1 cellular context compared by ENCODE assay signal in the genomic region with DNA sequence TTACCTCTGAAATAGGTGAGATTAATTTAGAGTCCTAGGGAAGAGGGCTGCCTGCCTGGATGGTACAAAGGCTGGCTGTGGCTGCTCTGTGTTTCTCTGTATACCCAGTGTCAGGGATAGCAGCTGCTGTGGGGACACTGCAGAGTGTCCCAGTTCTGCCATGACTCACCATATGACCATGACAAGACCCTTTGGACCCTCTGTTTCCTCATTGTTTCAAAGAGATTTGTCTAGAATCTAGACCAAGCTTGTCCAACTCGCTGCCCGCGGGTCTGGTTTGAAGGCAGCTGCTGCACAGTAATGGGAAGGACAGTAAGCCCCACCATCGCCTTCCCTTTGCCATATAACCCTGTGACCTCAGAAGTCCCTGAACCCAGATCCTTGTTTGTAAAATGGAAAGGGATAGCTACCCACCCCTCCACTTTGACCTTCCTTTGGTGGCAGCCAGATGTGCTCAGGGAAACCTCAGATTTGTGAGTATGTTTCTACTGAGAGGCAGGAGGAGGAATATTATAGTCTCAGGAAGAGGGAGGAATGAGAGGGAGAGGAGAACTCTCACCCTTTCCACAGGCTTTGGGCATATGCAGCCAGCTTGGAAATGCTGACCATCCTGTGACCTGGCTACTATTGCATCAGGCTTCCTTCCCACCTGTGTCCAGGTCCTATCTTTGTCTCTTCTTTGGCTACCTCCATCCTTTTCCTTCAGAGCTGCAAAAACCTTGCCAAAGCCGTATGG.
A peak's percentile ranks its signal among the peaks of the same experiment; 100 is the strongest.
TF ChIP-seq lines count a peak whose summit lies in the region.

No MANE protein-coding gene starts in this region.

TF ChIP-seq in HepG2, 621 proteins besides CTCF, POLR2A, EP300 and RAD21 (continued from another document and continues in another):
- TF ChIP-seq, protein P1, sequence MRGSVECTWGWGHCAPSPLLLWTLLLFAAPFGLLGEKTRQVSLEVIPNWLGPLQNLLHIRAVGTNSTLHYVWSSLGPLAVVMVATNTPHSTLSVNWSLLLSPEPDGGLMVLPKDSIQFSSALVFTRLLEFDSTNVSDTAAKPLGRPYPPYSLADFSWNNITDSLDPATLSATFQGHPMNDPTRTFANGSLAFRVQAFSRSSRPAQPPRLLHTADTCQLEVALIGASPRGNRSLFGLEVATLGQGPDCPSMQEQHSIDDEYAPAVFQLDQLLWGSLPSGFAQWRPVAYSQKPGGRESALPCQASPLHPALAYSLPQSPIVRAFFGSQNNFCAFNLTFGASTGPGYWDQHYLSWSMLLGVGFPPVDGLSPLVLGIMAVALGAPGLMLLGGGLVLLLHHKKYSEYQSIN (CRISPR knock-in tag; IDR thresholded peaks at IDR 0.05; ENCODE audit: borderline replicate concordance), result no peak
- TF ChIP-seq PRPF4 (IDR thresholded peaks at IDR 0.05; ENCODE audit: low read depth, low read length, poor library complexity, severe bottlenecking) (no peak), FOSL2 (CRISPR knock-in tag; IDR thresholded peaks at IDR 0.05) (peak; percentile 91), HHEX (CRISPR knock-in tag; IDR thresholded peaks at IDR 0.05) (no peak), HNRNPUL1 (IDR thresholded peaks at IDR 0.05; ENCODE audit: low read depth, low read length) (no peak), ZNF549 (CRISPR knock-in tag; IDR thresholded peaks at IDR 0.05) (no peak), KLF11 (CRISPR knock-in tag; IDR thresholded peaks at IDR 0.05) (no peak), ZNF766 (CRISPR knock-in tag; IDR thresholded peaks at IDR 0.05; ENCODE audit: borderline replicate concordance) (no peak), ZNF263 (CRISPR knock-in tag; IDR thresholded peaks at IDR 0.05) (no peak), ZMYM4 (CRISPR knock-in tag; IDR thresholded peaks at IDR 0.05) (no peak), IRF2 (CRISPR knock-in tag; IDR thresholded peaks at IDR 0.05) (peak; percentile 67; the same call in 1 of the 2 replicates), ZNF644 (CRISPR knock-in tag; IDR thresholded peaks at IDR 0.05; ENCODE audit: low read depth) (peak; percentile 91), MED8 (CRISPR knock-in tag; IDR thresholded peaks at IDR 0.05; ENCODE audit: insufficient replicate concordance) (no peak), THAP11 (CRISPR knock-in tag; IDR thresholded peaks at IDR 0.05) (no peak), ZNF569 (CRISPR knock-in tag; IDR thresholded peaks at IDR 0.05; ENCODE audit: borderline replicate concordance) (no peak), TRIM24 (CRISPR knock-in tag; IDR thresholded peaks at IDR 0.05) (no peak), ZNF572 (CRISPR knock-in tag; IDR thresholded peaks at IDR 0.05) (no peak), WIZ (CRISPR knock-in tag; IDR thresholded peaks at IDR 0.05) (peak; percentile 76; the same call in 1 of the 2 replicates), SOX13 (IDR thresholded peaks at IDR 0.05) (no peak), SOX13 (CRISPR knock-in tag; conservative IDR thresholded peaks at IDR 0.05 in 1 of 2, IDR thresholded peaks at IDR 0.05 in 1 of 2) (peak in 1 of 2 experiments; percentile 59; a peak in 2 of 4 replicates), TBX2 (CRISPR knock-in tag; IDR thresholded peaks at IDR 0.05; ENCODE audit: borderline replicate concordance) (no peak), SKI (IDR thresholded peaks at IDR 0.05; ENCODE audit: partially characterized antibody) (peak; percentile 82), SRSF9 (IDR thresholded peaks at IDR 0.05; ENCODE audit: borderline replicate concordance, insufficient read depth, low read depth, low read length, poor library complexity, severe bottlenecking) (no peak)
- TF ChIP-seq, protein P2, sequence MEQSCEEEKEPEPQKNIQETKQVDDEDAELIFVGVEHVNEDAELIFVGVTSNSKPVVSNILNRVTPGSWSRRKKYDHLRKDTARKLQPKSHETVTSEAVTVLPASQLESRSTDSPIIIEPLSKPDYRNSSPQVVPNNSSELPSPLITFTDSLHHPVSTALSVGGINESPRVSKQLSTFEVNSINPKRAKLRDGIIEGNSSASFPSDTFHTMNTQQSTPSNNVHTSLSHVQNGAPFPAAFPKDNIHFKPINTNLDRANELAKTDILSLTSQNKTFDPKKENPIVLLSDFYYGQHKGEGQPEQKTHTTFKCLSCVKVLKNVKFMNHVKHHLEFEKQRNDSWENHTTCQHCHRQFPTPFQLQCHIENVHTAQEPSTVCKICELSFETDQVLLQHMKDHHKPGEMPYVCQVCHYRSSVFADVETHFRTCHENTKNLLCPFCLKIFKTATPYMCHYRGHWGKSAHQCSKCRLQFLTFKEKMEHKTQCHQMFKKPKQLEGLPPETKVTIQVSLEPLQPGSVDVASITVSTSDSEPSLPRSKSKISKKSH (CRISPR knock-in tag; IDR thresholded peaks at IDR 0.05; ENCODE audit: borderline replicate concordance), result no peak
- TF ChIP-seq, protein P3, sequence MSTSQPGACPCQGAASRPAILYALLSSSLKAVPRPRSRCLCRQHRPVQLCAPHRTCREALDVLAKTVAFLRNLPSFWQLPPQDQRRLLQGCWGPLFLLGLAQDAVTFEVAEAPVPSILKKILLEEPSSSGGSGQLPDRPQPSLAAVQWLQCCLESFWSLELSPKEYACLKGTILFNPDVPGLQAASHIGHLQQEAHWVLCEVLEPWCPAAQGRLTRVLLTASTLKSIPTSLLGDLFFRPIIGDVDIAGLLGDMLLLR (CRISPR knock-in tag; IDR thresholded peaks at IDR 0.05), result no peak
- TF ChIP-seq, protein P4, sequence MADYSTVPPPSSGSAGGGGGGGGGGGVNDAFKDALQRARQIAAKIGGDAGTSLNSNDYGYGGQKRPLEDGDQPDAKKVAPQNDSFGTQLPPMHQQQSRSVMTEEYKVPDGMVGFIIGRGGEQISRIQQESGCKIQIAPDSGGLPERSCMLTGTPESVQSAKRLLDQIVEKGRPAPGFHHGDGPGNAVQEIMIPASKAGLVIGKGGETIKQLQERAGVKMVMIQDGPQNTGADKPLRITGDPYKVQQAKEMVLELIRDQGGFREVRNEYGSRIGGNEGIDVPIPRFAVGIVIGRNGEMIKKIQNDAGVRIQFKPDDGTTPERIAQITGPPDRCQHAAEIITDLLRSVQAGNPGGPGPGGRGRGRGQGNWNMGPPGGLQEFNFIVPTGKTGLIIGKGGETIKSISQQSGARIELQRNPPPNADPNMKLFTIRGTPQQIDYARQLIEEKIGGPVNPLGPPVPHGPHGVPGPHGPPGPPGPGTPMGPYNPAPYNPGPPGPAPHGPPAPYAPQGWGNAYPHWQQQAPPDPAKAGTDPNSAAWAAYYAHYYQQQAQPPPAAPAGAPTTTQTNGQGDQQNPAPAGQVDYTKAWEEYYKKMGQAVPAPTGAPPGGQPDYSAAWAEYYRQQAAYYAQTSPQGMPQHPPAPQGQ (CRISPR knock-in tag; IDR thresholded peaks at IDR 0.05; ENCODE audit: borderline replicate concordance), result no peak
- TF ChIP-seq, protein P5, sequence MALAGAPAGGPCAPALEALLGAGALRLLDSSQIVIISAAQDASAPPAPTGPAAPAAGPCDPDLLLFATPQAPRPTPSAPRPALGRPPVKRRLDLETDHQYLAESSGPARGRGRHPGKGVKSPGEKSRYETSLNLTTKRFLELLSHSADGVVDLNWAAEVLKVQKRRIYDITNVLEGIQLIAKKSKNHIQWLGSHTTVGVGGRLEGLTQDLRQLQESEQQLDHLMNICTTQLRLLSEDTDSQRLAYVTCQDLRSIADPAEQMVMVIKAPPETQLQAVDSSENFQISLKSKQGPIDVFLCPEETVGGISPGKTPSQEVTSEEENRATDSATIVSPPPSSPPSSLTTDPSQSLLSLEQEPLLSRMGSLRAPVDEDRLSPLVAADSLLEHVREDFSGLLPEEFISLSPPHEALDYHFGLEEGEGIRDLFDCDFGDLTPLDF (CRISPR knock-in tag; IDR thresholded peaks at IDR 0.05), result no peak
- TF ChIP-seq, protein P6, sequence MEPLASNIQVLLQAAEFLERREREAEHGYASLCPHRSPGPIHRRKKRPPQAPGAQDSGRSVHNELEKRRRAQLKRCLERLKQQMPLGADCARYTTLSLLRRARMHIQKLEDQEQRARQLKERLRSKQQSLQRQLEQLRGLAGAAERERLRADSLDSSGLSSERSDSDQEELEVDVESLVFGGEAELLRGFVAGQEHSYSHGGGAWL (CRISPR knock-in tag; IDR thresholded peaks at IDR 0.05), result no peak
- TF ChIP-seq, protein P7, sequence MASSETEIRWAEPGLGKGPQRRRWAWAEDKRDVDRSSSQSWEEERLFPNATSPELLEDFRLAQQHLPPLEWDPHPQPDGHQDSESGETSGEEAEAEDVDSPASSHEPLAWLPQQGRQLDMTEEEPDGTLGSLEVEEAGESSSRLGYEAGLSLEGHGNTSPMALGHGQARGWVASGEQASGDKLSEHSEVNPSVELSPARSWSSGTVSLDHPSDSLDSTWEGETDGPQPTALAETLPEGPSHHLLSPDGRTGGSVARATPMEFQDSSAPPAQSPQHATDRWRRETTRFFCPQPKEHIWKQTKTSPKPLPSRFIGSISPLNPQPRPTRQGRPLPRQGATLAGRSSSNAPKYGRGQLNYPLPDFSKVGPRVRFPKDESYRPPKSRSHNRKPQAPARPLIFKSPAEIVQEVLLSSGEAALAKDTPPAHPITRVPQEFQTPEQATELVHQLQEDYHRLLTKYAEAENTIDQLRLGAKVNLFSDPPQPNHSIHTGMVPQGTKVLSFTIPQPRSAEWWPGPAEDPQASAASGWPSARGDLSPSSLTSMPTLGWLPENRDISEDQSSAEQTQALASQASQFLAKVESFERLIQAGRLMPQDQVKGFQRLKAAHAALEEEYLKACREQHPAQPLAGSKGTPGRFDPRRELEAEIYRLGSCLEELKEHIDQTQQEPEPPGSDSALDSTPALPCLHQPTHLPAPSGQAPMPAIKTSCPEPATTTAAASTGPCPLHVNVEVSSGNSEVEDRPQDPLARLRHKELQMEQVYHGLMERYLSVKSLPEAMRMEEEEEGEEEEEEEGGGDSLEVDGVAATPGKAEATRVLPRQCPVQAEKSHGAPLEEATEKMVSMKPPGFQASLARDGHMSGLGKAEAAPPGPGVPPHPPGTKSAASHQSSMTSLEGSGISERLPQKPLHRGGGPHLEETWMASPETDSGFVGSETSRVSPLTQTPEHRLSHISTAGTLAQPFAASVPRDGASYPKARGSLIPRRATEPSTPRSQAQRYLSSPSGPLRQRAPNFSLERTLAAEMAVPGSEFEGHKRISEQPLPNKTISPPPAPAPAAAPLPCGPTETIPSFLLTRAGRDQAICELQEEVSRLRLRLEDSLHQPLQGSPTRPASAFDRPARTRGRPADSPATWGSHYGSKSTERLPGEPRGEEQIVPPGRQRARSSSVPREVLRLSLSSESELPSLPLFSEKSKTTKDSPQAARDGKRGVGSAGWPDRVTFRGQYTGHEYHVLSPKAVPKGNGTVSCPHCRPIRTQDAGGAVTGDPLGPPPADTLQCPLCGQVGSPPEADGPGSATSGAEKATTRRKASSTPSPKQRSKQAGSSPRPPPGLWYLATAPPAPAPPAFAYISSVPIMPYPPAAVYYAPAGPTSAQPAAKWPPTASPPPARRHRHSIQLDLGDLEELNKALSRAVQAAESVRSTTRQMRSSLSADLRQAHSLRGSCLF (CRISPR knock-in tag; IDR thresholded peaks at IDR 0.05; ENCODE audit: borderline replicate concordance), result no peak
- TF ChIP-seq, protein P8, sequence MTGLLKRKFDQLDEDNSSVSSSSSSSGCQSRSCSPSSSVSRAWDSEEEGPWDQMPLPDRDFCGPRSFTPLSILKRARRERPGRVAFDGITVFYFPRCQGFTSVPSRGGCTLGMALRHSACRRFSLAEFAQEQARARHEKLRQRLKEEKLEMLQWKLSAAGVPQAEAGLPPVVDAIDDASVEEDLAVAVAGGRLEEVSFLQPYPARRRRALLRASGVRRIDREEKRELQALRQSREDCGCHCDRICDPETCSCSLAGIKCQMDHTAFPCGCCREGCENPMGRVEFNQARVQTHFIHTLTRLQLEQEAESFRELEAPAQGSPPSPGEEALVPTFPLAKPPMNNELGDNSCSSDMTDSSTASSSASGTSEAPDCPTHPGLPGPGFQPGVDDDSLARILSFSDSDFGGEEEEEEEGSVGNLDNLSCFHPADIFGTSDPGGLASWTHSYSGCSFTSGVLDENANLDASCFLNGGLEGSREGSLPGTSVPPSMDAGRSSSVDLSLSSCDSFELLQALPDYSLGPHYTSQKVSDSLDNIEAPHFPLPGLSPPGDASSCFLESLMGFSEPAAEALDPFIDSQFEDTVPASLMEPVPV (CRISPR knock-in tag; IDR thresholded peaks at IDR 0.05), result no peak
- TF ChIP-seq, protein P9, sequence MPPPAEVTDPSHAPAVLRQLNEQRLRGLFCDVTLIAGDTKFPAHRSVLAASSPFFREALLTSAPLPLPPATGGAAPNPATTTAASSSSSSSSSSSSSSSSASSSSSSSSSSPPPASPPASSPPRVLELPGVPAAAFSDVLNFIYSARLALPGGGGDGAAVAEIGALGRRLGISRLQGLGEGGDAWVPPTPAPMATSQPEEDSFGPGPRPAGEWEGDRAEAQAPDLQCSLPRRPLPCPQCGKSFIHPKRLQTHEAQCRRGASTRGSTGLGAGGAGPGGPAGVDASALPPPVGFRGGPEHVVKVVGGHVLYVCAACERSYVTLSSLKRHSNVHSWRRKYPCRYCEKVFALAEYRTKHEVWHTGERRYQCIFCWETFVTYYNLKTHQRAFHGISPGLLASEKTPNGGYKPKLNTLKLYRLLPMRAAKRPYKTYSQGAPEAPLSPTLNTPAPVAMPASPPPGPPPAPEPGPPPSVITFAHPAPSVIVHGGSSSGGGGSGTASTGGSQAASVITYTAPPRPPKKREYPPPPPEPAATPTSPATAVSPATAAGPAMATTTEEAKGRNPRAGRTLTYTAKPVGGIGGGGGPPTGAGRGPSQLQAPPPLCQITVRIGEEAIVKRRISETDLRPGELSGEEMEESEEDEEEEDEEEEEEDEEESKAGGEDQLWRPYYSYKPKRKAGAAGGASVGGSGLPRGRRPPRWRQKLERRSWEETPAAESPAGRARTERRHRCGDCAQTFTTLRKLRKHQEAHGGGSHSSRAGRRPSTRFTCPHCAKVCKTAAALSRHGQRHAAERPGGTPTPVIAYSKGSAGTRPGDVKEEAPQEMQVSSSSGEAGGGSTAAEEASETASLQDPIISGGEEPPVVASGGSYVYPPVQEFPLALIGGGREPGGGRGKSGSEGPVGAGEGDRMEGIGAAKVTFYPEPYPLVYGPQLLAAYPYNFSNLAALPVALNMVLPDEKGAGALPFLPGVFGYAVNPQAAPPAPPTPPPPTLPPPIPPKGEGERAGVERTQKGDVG (CRISPR knock-in tag; IDR thresholded peaks at IDR 0.05; ENCODE audit: borderline replicate concordance), result peak; percentile 85; the same call in 1 of the 2 replicates
- TF ChIP-seq, protein P10, sequence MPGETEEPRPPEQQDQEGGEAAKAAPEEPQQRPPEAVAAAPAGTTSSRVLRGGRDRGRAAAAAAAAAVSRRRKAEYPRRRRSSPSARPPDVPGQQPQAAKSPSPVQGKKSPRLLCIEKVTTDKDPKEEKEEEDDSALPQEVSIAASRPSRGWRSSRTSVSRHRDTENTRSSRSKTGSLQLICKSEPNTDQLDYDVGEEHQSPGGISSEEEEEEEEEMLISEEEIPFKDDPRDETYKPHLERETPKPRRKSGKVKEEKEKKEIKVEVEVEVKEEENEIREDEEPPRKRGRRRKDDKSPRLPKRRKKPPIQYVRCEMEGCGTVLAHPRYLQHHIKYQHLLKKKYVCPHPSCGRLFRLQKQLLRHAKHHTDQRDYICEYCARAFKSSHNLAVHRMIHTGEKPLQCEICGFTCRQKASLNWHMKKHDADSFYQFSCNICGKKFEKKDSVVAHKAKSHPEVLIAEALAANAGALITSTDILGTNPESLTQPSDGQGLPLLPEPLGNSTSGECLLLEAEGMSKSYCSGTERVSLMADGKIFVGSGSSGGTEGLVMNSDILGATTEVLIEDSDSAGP (CRISPR knock-in tag; IDR thresholded peaks at IDR 0.05; ENCODE audit: borderline replicate concordance), result 0 out of 2 replicates have a peak, but pooled peaks have one; percentile 27
- TF ChIP-seq, protein P11, sequence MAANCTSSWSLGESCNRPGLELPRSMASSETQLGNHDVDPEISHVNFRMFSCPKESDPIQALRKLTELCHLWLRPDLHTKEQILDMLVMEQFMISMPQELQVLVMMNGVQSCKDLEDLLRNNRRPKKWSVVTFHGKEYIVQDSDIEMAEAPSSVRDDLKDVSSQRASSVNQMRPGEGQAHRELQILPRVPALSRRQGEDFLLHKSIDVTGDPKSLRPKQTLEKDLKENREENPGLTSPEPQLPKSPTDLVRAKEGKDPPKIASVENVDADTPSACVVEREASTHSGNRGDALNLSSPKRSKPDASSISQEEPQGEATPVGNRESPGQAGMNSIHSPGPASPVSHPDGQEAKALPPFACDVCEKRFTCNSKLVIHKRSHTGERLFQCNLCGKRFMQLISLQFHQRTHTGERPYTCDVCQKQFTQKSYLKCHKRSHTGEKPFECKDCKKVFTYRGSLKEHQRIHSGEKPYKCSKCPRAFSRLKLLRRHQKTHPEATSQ (CRISPR knock-in tag; IDR thresholded peaks at IDR 0.05; ENCODE audit: borderline replicate concordance), result no peak
